Comparison of ENCODE assay signal across 10 cellular contexts in genomic region chr3:71510485-71510884, GRCh38.
DNase-seq lines count a peak whose midpoint lies in the region; ATAC-seq and TF ChIP-seq lines count a peak whose summit lies in the region.
"Had no signal": no experiment of that assay in that cellular context is flagged by ENCODE, and none has a peak within 500 bp of the region (broad histone marks: within the 10 kb centered on the region; RNA-seq: fewer than 3 reads in every experiment).

No MANE protein-coding gene starts in this region.

- peak overlapping the region; percentile 61 for H3K27ac ChIP-seq in SU-DHL-6 (ENCODE audit: low read depth, low read length)
- no peak overlapping the region for H3K27ac ChIP-seq in foreskin keratinocyte
- H3K27ac ChIP-seq in WERI-Rb-1: no peak overlapping the region
- H3K27ac ChIP-seq: thyroid gland had no signal

- no peaks in the 10 kb centered on the region for H3K36me3 Mint-ChIP-seq in stimulated activated naive CD8-positive, alpha-beta T cell treated with anti-CD3 and anti-CD28 coated beads, Interleukin-15, Interleukin-2, amounts not matched to agents 100 ng/mL and 50 ng/mL, for 24 hours (ENCODE audit: low read depth)

- TF ChIP-seq CTCF in SU-DHL-6 (IDR thresholded peaks at IDR 0.05; ENCODE audit: insufficient read depth, low read length, poor library complexity, severe bottlenecking): no peak
- TF ChIP-seq CTCF in foreskin keratinocyte (conservative IDR thresholded peaks at IDR 0.05): peak; percentile 21
- TF ChIP-seq CTCF in WERI-Rb-1 (IDR thresholded peaks at IDR 0.05; ENCODE audit: low read depth, low read length): no peak
- no peak for TF ChIP-seq CTCF in GM13977 (IDR thresholded peaks at IDR 0.05; ENCODE audit: extremely low read depth, insufficient read depth, missing control alignments)

- no peaks in the 10 kb centered on the region for H4K20me1 ChIP-seq in SU-DHL-6 (ENCODE audit: low read depth, low read length)

- peaks cover 17% of the 10 kb centered on the region for H3K4me1 ChIP-seq in foreskin keratinocyte

- H3K9me2 ChIP-seq in SU-DHL-6 (replicated peaks; ENCODE audit: insufficient read depth, low read length): no peaks in the 10 kb centered on the region

- H3F3A ChIP-seq in SU-DHL-6 (ENCODE audit: insufficient read depth): 0 out of 2 replicates have a peak, but pooled peaks cover 7% of the 10 kb centered on the region

- ATAC-seq in stimulated activated naive CD8-positive, alpha-beta T cell treated with anti-CD3 and anti-CD28 coated beads, Interleukin-15, amount 100 ng/mL, for 72 hours: no peak
- ATAC-seq in foreskin keratinocyte: no peak
- ATAC-seq: left ventricle myocardium superior had no signal

- H3K79me2 ChIP-seq in SU-DHL-6 (ENCODE audit: insufficient read depth, low read length): no peaks in the 10 kb centered on the region

- H3K27me3 ChIP-seq in SU-DHL-6 (ENCODE audit: low read length): no peaks in the 10 kb centered on the region
- H3K27me3 ChIP-seq in foreskin keratinocyte: no peaks in the 10 kb centered on the region
- H3K27me3 ChIP-seq in WERI-Rb-1 (ENCODE audit: insufficient read depth, low read depth, severe bottlenecking): no peaks in the 10 kb centered on the region
- H3K27me3 ChIP-seq: thyroid gland had no signal

- DNase-seq in stimulated activated naive CD8-positive, alpha-beta T cell treated with anti-CD3 and anti-CD28 coated beads, Interleukin-15, amount 100 ng/mL, for 72 hours: no peak
- DNase-seq in foreskin keratinocyte: no peak
- no peak for DNase-seq in SHP77 treated with DMSO at 0.1 percent for 48 hours (lab: John Stamatoyannopoulos, UW)
- no peak for DNase-seq in WERI-Rb-1
- DNase-seq in GM13977 (ENCODE audit: low spot score): no peak
- DNase-seq in MV-4-11 (lab: John Stamatoyannopoulos, UW): no peak
- DNase-seq: left ventricle myocardium superior had no signal

- no peaks in the 10 kb centered on the region for H3K27me3 Mint-ChIP-seq in stimulated activated naive CD8-positive, alpha-beta T cell treated with anti-CD3 and anti-CD28 coated beads, Interleukin-15, Interleukin-2, amounts not matched to agents 100 ng/mL and 50 ng/mL, for 24 hours
- H3K27me3 Mint-ChIP-seq in stimulated activated naive CD8-positive, alpha-beta T cell treated with anti-CD3 and anti-CD28 coated beads, Interleukin-15, amount 100 ng/mL, for 72 hours: no peaks in the 10 kb centered on the region

- H3K9me3 ChIP-seq in SU-DHL-6 (ENCODE audit: insufficient read depth, low read length): no peaks in the 10 kb centered on the region
- H3K9me3 ChIP-seq in WERI-Rb-1 (ENCODE audit: severe bottlenecking): no peaks in the 10 kb centered on the region
- H3K9me3 ChIP-seq: thyroid gland had no signal

- no peak overlapping the region for H3K4me3 ChIP-seq in SU-DHL-6 (ENCODE audit: insufficient read depth, low read length, poor library complexity, severe bottlenecking)
- no peak overlapping the region for H3K4me3 ChIP-seq in WERI-Rb-1 (ENCODE audit: low read depth, low read length)
- H3K4me3 ChIP-seq: thyroid gland had no signal

- no peaks in the 10 kb centered on the region for H3K9me3 Mint-ChIP-seq in stimulated activated naive CD8-positive, alpha-beta T cell treated with anti-CD3 and anti-CD28 coated beads, Interleukin-15, Interleukin-2, amounts not matched to agents 100 ng/mL and 50 ng/mL, for 24 hours
- H3K9me3 Mint-ChIP-seq in stimulated activated naive CD8-positive, alpha-beta T cell treated with anti-CD3 and anti-CD28 coated beads, Interleukin-15, amount 100 ng/mL, for 72 hours: no peaks in the 10 kb centered on the region

- H2AFZ ChIP-seq in SU-DHL-6 (ENCODE audit: low read depth, low read length, severe bottlenecking): peak overlapping the region; percentile 39

- peak overlapping the region; percentile 41 for H3K4me2 ChIP-seq in SU-DHL-6 (ENCODE audit: low read depth, low read length, poor library complexity, severe bottlenecking)

- in situ Hi-C loops in GM13977 (cut with MboI; ENCODE audit: low pct_unique_long_range_greater_than_20kb, low sequenced_read_pairs, unreplicated experiment): no loop called here

- H3K36me3 ChIP-seq in SU-DHL-6 (ENCODE audit: low read length) (no peaks in the 10 kb centered on the region), WERI-Rb-1 (no peaks in the 10 kb centered on the region)
- H3K36me3 ChIP-seq: thyroid gland had no signal

- no peak overlapping the region for H3K4me3 Mint-ChIP-seq in stimulated activated naive CD8-positive, alpha-beta T cell treated with anti-CD3 and anti-CD28 coated beads, Interleukin-15, Interleukin-2, amounts not matched to agents 100 ng/mL and 50 ng/mL, for 24 hours
- no peak overlapping the region for H3K4me3 Mint-ChIP-seq in stimulated activated naive CD8-positive, alpha-beta T cell treated with anti-CD3 and anti-CD28 coated beads, Interleukin-15, amount 100 ng/mL, for 72 hours

- peaks cover 12% of the 10 kb centered on the region for H3K4me1 Mint-ChIP-seq in stimulated activated naive CD8-positive, alpha-beta T cell treated with anti-CD3 and anti-CD28 coated beads, Interleukin-15, Interleukin-2, amounts not matched to agents 100 ng/mL and 50 ng/mL, for 24 hours (ENCODE audit: low read depth)
- no peaks in the 10 kb centered on the region for H3K4me1 Mint-ChIP-seq in stimulated activated naive CD8-positive, alpha-beta T cell treated with anti-CD3 and anti-CD28 coated beads, Interleukin-15, amount 100 ng/mL, for 72 hours

- H3K9ac ChIP-seq in SU-DHL-6 (ENCODE audit: low read length): peak overlapping the region; percentile 11; the same call in 1 of the 2 replicates

- H3K27ac Mint-ChIP-seq in stimulated activated naive CD8-positive, alpha-beta T cell treated with anti-CD3 and anti-CD28 coated beads, Interleukin-15, Interleukin-2, amounts not matched to agents 100 ng/mL and 50 ng/mL, for 24 hours: peak overlapping the region; percentile 63
- H3K27ac Mint-ChIP-seq in stimulated activated naive CD8-positive, alpha-beta T cell treated with anti-CD3 and anti-CD28 coated beads, Interleukin-15, amount 100 ng/mL, for 72 hours: peak overlapping the region in 1 of 2 donors; percentile 20
